ENCODE assay signal across 8 cellular contexts in genomic region chr2:121689356-121689755, GRCh38.
DNase-seq lines count a peak whose midpoint lies in the region; ATAC-seq and TF ChIP-seq lines count a peak whose summit lies in the region.

No MANE protein-coding gene starts in this region.

- no peak overlapping the region for H3K27ac Mint-ChIP-seq in stimulated activated naive B cell treated with anti-CD40 and anti-IgM and Interleukin-4, amounts not matched to agents 10 μg/mL and 1 μg/mL and 100 μg/mL, for 72 hours

- peaks cover under 1% of the 10 kb centered on the region in 2 donors for H3K36me3 Mint-ChIP-seq in stimulated activated naive B cell treated with anti-CD40 and anti-IgM and Interleukin-4, amounts not matched to agents 10 μg/mL and 1 μg/mL and 100 μg/mL, for 72 hours

- peaks cover under 1 to 2% of the 10 kb centered on the region in 2 donors for H3K9me3 Mint-ChIP-seq in stimulated activated naive B cell treated with anti-CD40 and anti-IgM and Interleukin-4, amounts not matched to agents 10 μg/mL and 1 μg/mL and 100 μg/mL, for 72 hours

- no peaks in the 10 kb centered on the region for H3K27me3 Mint-ChIP-seq in stimulated activated naive B cell treated with anti-CD40 and anti-IgM and Interleukin-4, amounts not matched to agents 10 μg/mL and 1 μg/mL and 100 μg/mL, for 72 hours

- DNase-seq in DMS 273 treated with DMSO at 0.1 percent for 48 hours (lab: John Stamatoyannopoulos, UW) (peak; percentile 20), NCI-H2196 (lab: John Stamatoyannopoulos, UW; ENCODE audit: unreplicated experiment) (peak; percentile 20), cardiac fibroblast (ENCODE audit: low read depth in 2 of 2) (peak; percentile 52 to 57), medulla oblongata (ENCODE audit: extremely low spot score) (peak; percentile 6), activated gamma-delta T cell treated with Interleukin-2 at 50 U/mL for 16 hours (no peak), NOMO-1 (lab: John Stamatoyannopoulos, UW; ENCODE audit: unreplicated experiment in 2 of 2) (no peak)
- no peak for DNase-seq in stimulated activated naive B cell treated with anti-CD40 and anti-IgM and Interleukin-4, amounts not matched to agents 10 μg/mL and 1 μg/mL and 100 μg/mL, for 72 hours

- peak; percentile 43 for TF ChIP-seq CTCF in cardiac fibroblast (IDR thresholded peaks at IDR 0.05; ENCODE audit: low read depth, low read length)

- H3K4me3 ChIP-seq in cardiac fibroblast (replicated peaks in 1 of 2; ENCODE audit: low read depth in 2 of 2, low read length in 2 of 2): no peak overlapping the region

- H3K4me1 Mint-ChIP-seq in stimulated activated naive B cell treated with anti-CD40 and anti-IgM and Interleukin-4, amounts not matched to agents 10 μg/mL and 1 μg/mL and 100 μg/mL, for 72 hours: no peaks in the 10 kb centered on the region

- no peak for ATAC-seq in stimulated activated naive B cell treated with anti-CD40 and anti-IgM and Interleukin-4, amounts not matched to agents 10 μg/mL and 1 μg/mL and 100 μg/mL, for 72 hours (replicated peaks)
- ATAC-seq in GM21381 (IDR thresholded peaks at IDR 0.05; ENCODE audit: unreplicated experiment): no peak

- no peak overlapping the region for H3K4me3 Mint-ChIP-seq in stimulated activated naive B cell treated with anti-CD40 and anti-IgM and Interleukin-4, amounts not matched to agents 10 μg/mL and 1 μg/mL and 100 μg/mL, for 72 hours

Comparison
In these comparisons a context has a peak if more than half of its experiments do, and no peak if none do; other contexts are left out.
1. DNase-seq: peak in DMS 273 treated with DMSO at 0.1 percent for 48 hours (single experiment), NCI-H2196 (single experiment), cardiac fibroblast (2 of 2) and medulla oblongata (single experiment); none in stimulated activated naive B cell treated with anti-CD40 and anti-IgM and Interleukin-4, amounts not matched to agents 10 μg/mL and 1 μg/mL and 100 μg/mL, for 72 hours (single experiment), activated gamma-delta T cell treated with Interleukin-2 at 50 U/mL for 16 hours (single experiment) and NOMO-1 (0 of 2).